Comparison of ENCODE assay signal across 17 cellular contexts in genomic region chr12:21659383-21659782, GRCh38. TPM values are rescaled to one million over a fixed set of nuclear protein-coding genes. Genes with fewer than 3 reads are reported as not detected.
A peak's percentile ranks its signal among the peaks of the same experiment; 100 is the strongest.
DNase-seq lines count a peak whose midpoint lies in the region; ATAC-seq and TF ChIP-seq lines count a peak whose summit lies in the region.
"Had no signal": no experiment of that assay in that cellular context is flagged by ENCODE, and none has a peak within 500 bp of the region (broad histone marks: within the 10 kb centered on the region; RNA-seq: fewer than 3 reads in every experiment).

No MANE protein-coding gene starts in this region.

- H3K4me1 Mint-ChIP-seq in activated naive CD4-positive, alpha-beta T cell treated with anti-CD3 and anti-CD28 coated beads, Interleukin-2, amount 50 U/mL, for 24 hours = peaks cover 44% of the 10 kb centered on the region
- H3K4me1 Mint-ChIP-seq in HFFc6 (ENCODE audit: low read depth) (peaks cover 15% of the 10 kb centered on the region), nephron progenitor cell (peaks cover 20% of the 10 kb centered on the region)
- peaks cover 21% of the 10 kb centered on the region for H3K4me1 Mint-ChIP-seq in activated T-helper 17 cell treated with anti-CD3 and anti-CD28 coated beads, Interleukin-2, amount 50 U/mL, for 72 hours

- peak; percentile 41 for TF ChIP-seq CTCF in HFFc6 (IDR thresholded peaks at IDR 0.05)
- TF ChIP-seq CTCF in nephron progenitor cell (IDR thresholded peaks at IDR 0.05) = peak; percentile 11

- H3K9me3 Mint-ChIP-seq in activated naive CD4-positive, alpha-beta T cell treated with anti-CD3 and anti-CD28 coated beads, Interleukin-2, amount 50 U/mL, for 24 hours = no peaks in the 10 kb centered on the region
- H3K9me3 Mint-ChIP-seq in HFFc6 (no peaks in the 10 kb centered on the region), nephron progenitor cell (peaks cover 17% of the 10 kb centered on the region)
- no peaks in the 10 kb centered on the region for H3K9me3 Mint-ChIP-seq in activated T-helper 17 cell treated with anti-CD3 and anti-CD28 coated beads, Interleukin-2, amount 50 U/mL, for 72 hours
- H3K9me3 Mint-ChIP-seq: activated T-cell treated with anti-CD3 and anti-CD28 coated beads, Interleukin-2, amount 50 U/mL, for 24 hours had no signal

- no peak for DNase-seq in activated naive CD4-positive, alpha-beta T cell treated with Interleukin-2 at 50 U/mL for 16 hours
- DNase-seq in HFFc6 = no peak
- no peak for DNase-seq in nephron progenitor cell
- no peak for DNase-seq in NCI-H2227 (lab: John Stamatoyannopoulos, UW; ENCODE audit: unreplicated experiment)
- DNase-seq: activated T-cell treated with anti-CD3 and anti-CD28 coated beads, Interleukin-2, amount 50 U/mL, for 24 hours; heart left ventricle; NCI-H2227 treated with DMSO at 0.1 percent for 48 hours; stimulated activated CD4-positive, alpha-beta T cell treated with anti-CD3 and anti-CD28 coated beads, Interleukin-15, amount 100 ng/mL, for 24 hours; SW 1271 had no signal

- peak overlapping the region; percentile 34 for H3K4me3 Mint-ChIP-seq in activated naive CD4-positive, alpha-beta T cell treated with anti-CD3 and anti-CD28 coated beads, Interleukin-2, amount 50 U/mL, for 24 hours
- H3K4me3 Mint-ChIP-seq in HFFc6 (no peak overlapping the region), nephron progenitor cell (no peak overlapping the region)
- peak overlapping the region; percentile 91 for H3K4me3 Mint-ChIP-seq in activated T-helper 17 cell treated with anti-CD3 and anti-CD28 coated beads, Interleukin-2, amount 50 U/mL, for 72 hours

- no peaks in the 10 kb centered on the region for H3K27me3 Mint-ChIP-seq in activated naive CD4-positive, alpha-beta T cell treated with anti-CD3 and anti-CD28 coated beads, Interleukin-2, amount 50 U/mL, for 24 hours
- H3K27me3 Mint-ChIP-seq in HFFc6 (ENCODE audit: insufficient read depth) (peaks cover 8% of the 10 kb centered on the region; the same call in 1 of the 2 replicates), nephron progenitor cell (ENCODE audit: low read depth, poor library complexity) (no peaks in the 10 kb centered on the region)
- H3K27me3 Mint-ChIP-seq in activated T-helper 17 cell treated with anti-CD3 and anti-CD28 coated beads, Interleukin-2, amount 50 U/mL, for 72 hours = no peaks in the 10 kb centered on the region
- H3K27me3 Mint-ChIP-seq: activated T-cell treated with anti-CD3 and anti-CD28 coated beads, Interleukin-2, amount 50 U/mL, for 24 hours had no signal

- no peak for ATAC-seq in activated T-helper 17 cell treated with anti-CD3 and anti-CD28 coated beads, Interleukin-2, amount 50 U/mL, for 72 hours (replicated peaks)
- ATAC-seq in GM19351 (IDR thresholded peaks at IDR 0.05; ENCODE audit: unreplicated experiment) (no peak), GM18520 (IDR thresholded peaks at IDR 0.05; ENCODE audit: unreplicated experiment) (no peak)
- ATAC-seq: heart left ventricle had no signal

- peak overlapping the region; percentile 65 for H3K27ac Mint-ChIP-seq in activated naive CD4-positive, alpha-beta T cell treated with anti-CD3 and anti-CD28 coated beads, Interleukin-2, amount 50 U/mL, for 24 hours
- H3K27ac Mint-ChIP-seq in HFFc6 (no peak overlapping the region), nephron progenitor cell (no peak overlapping the region)
- peak overlapping the region; percentile 91 for H3K27ac Mint-ChIP-seq in activated T-helper 17 cell treated with anti-CD3 and anti-CD28 coated beads, Interleukin-2, amount 50 U/mL, for 72 hours

- H3K36me3 Mint-ChIP-seq in activated naive CD4-positive, alpha-beta T cell treated with anti-CD3 and anti-CD28 coated beads, Interleukin-2, amount 50 U/mL, for 24 hours = peaks cover 16% of the 10 kb centered on the region
- H3K36me3 Mint-ChIP-seq in HFFc6 (ENCODE audit: low read depth) (peaks cover 14% of the 10 kb centered on the region; the same call in 1 of the 2 replicates), nephron progenitor cell (ENCODE audit: low read depth) (peaks cover 11% of the 10 kb centered on the region)
- H3K36me3 Mint-ChIP-seq in activated T-helper 17 cell treated with anti-CD3 and anti-CD28 coated beads, Interleukin-2, amount 50 U/mL, for 72 hours (ENCODE audit: low read depth) = peaks cover 37% of the 10 kb centered on the region

RNA-seq across cellular contexts. Expression of gene LDHB, which starts 1.7 kb away (rescaled TPM):
- total RNA-seq in HFFc6 (2021; fragmentation: NEBNext Ultra II Directional; extraction: Animal tissue kit (Norgen Biotek cat#: 25700)) = 100 to 1,000 TPM; 635 to 852 (median 715) TPM
- 1,000 to 10,000 TPM; 1,054 to 1,593 TPM for total RNA-seq in activated T-helper 17 cell treated with anti-CD3 and anti-CD28 coated beads, Interleukin-2, amount 50 U/mL, for 72 hours

RNA-seq across cellular contexts. Expression of gene GYS2, which starts 54.7 kb away (rescaled TPM):
- not detected for total RNA-seq in HFFc6 (2021; fragmentation: NEBNext Ultra II Directional; extraction: Animal tissue kit (Norgen Biotek cat#: 25700))
- total RNA-seq in activated T-helper 17 cell treated with anti-CD3 and anti-CD28 coated beads, Interleukin-2, amount 50 U/mL, for 72 hours = not detected
- total RNA-seq: cerebellum, Daoy, pulmonary artery endothelial cell, temporal lobe had no signal

Comparison
In these comparisons a context has a peak if more than half of its experiments do, and no peak if none do; other contexts are left out.
1. H3K27ac Mint-ChIP-seq: peak in activated naive CD4-positive, alpha-beta T cell treated with anti-CD3 and anti-CD28 coated beads, Interleukin-2, amount 50 U/mL, for 24 hours (single experiment) and activated T-helper 17 cell treated with anti-CD3 and anti-CD28 coated beads, Interleukin-2, amount 50 U/mL, for 72 hours (single experiment); none in HFFc6 (single experiment) and nephron progenitor cell (single experiment).
2. H3K4me3 Mint-ChIP-seq: peak in activated naive CD4-positive, alpha-beta T cell treated with anti-CD3 and anti-CD28 coated beads, Interleukin-2, amount 50 U/mL, for 24 hours (single experiment) and activated T-helper 17 cell treated with anti-CD3 and anti-CD28 coated beads, Interleukin-2, amount 50 U/mL, for 72 hours (single experiment); none in HFFc6 (single experiment) and nephron progenitor cell (single experiment).